8 cellular contexts compared by ENCODE assay signal in genomic region chr7:1532456-1533254, GRCh38. TPM values are rescaled to one million over a fixed set of nuclear protein-coding genes. Genes with fewer than 3 reads are reported as not detected.
DNase-seq lines count a peak whose midpoint lies in the region; ATAC-seq and TF ChIP-seq lines count a peak whose summit lies in the region.

No MANE protein-coding gene starts in this region.

- H3K4me1 ChIP-seq in vagina, result peaks cover 60% of the 10 kb centered on the region

- POLR2A ChIA-PET in RWPE1 (lab: Yijun Ruan, JAX; ENCODE audit: low non-redundant PET), result interaction anchor here (0.5 to 1.1 kb wide), 3 partner anchors 23 to 702 kb away, joined by 3 to 5 read pairs (median 5); partner anchors contain the start of gene TMEM184A

- H3K4me3 ChIP-seq in vagina, result peak overlapping the region; percentile 70 to 95

- no peaks in the 10 kb centered on the region for H3K9me3 Mint-ChIP-seq in activated naive CD4-positive, alpha-beta T cell treated with anti-CD3 and anti-CD28 coated beads, Interleukin-2, amount 50 U/mL, for 72 hours

- CTCF ChIA-PET in RWPE1 (lab: Yijun Ruan, JAX), result interaction anchor here (0.7 to 1.4 kb wide), 2 partner anchors 23 to 100 kb away, joined by 3 to 6 read pairs; partner anchors contain the start of gene TMEM184A

- no peak for TF ChIP-seq CTCF in RWPE1 (conservative IDR thresholded peaks at IDR 0.05; ENCODE audit: low read depth)
- TF ChIP-seq CTCF in vagina (IDR thresholded peaks at IDR 0.05), result no peak

- DNase-seq in GM19238 (ENCODE audit: insufficient read length, low spot score) (peak; percentile 55), RWPE1 (ENCODE audit: low spot score) (peak; percentile 89), Right ventricle myocardium inferior (ENCODE audit: missing footprints) (peak; percentile 91), posterior vena cava (ENCODE audit: low spot score) (peak; percentile 95), vagina (ENCODE audit: extremely low spot score in 2 of 2) (no peak)
- DNase-seq in activated naive CD4-positive, alpha-beta T cell treated with anti-CD3 and anti-CD28 coated beads, Interleukin-2, amount 50 U/mL, for 72 hours (ENCODE audit: low spot score in 2 of 2), result peak; percentile 53 to 77

- peak overlapping the region; percentile 86 to 92 for H3K27ac Mint-ChIP-seq in activated naive CD4-positive, alpha-beta T cell treated with anti-CD3 and anti-CD28 coated beads, Interleukin-2, amount 50 U/mL, for 72 hours

- H3K9me3 ChIP-seq in vagina, result no peaks in the 10 kb centered on the region

- no peaks in the 10 kb centered on the region for H3K36me3 ChIP-seq in vagina

- peaks cover 6 to 9% of the 10 kb centered on the region in 2 donors for H3K36me3 Mint-ChIP-seq in activated naive CD4-positive, alpha-beta T cell treated with anti-CD3 and anti-CD28 coated beads, Interleukin-2, amount 50 U/mL, for 72 hours

- peak overlapping the region; percentile 99 for H3K27ac ChIP-seq in RWPE1
- peak overlapping the region; percentile 99 for H3K27ac ChIP-seq in vagina

- TF ChIP-seq POLR2A in vagina (IDR thresholded peaks at IDR 0.05), result peak in 1 of 2 donors; percentile 62

- no peaks in the 10 kb centered on the region for H3K27me3 ChIP-seq in vagina

- ATAC-seq in activated naive CD4-positive, alpha-beta T cell treated with anti-CD3 and anti-CD28 coated beads, Interleukin-2, amount 50 U/mL, for 72 hours, result peak; percentile 68 to 69
- ATAC-seq in Right ventricle myocardium inferior (peak; percentile 46), GM19397 (IDR thresholded peaks at IDR 0.05; ENCODE audit: unreplicated experiment) (no peak), GM18511 (IDR thresholded peaks at IDR 0.05; ENCODE audit: unreplicated experiment) (no peak)

- intact Hi-C loops in Right ventricle myocardium inferior (cut with DNase I) (loop anchor here (2.0 kb wide), 1 partner anchor 28 kb away; the partner anchor contains the start of gene INTS1), posterior vena cava (cut with DNase I) (no loop called here), vagina (cut with DNase I) (loop anchor here (5.0 kb wide), 1 partner anchor 40 kb away; the partner anchor contains the start of gene PSMG3)

RNA-seq across cellular contexts. Expression of gene MAFK, which starts 2.2 kb away (rescaled TPM):
- 10 to 100 TPM; 34.1 to 37.3 TPM for total RNA-seq in activated naive CD4-positive, alpha-beta T cell treated with anti-CD3 and anti-CD28 coated beads, Interleukin-2, amount 50 U/mL, for 72 hours
- total RNA-seq in Right ventricle myocardium inferior (50.8 TPM), posterior vena cava (100 to 1,000 TPM in 1 of 2 donors, 10 to 100 TPM in 1; 49.4 to 138 TPM), vagina (30.0 TPM)

RNA-seq across cellular contexts. Expression of gene TMEM184A, which starts 23.4 kb away (rescaled TPM):
- total RNA-seq in activated naive CD4-positive, alpha-beta T cell treated with anti-CD3 and anti-CD28 coated beads, Interleukin-2, amount 50 U/mL, for 72 hours, result under 1 TPM; 0.12 to 0.73 TPM
- total RNA-seq in Right ventricle myocardium inferior (0.32 TPM), posterior vena cava (not detected), vagina (129 TPM)

RNA-seq across cellular contexts. Expression of gene INTS1, which starts 28.5 kb away (rescaled TPM):
- total RNA-seq in activated naive CD4-positive, alpha-beta T cell treated with anti-CD3 and anti-CD28 coated beads, Interleukin-2, amount 50 U/mL, for 72 hours, result 10 to 100 TPM; 84.6 to 85.0 TPM
- total RNA-seq in Right ventricle myocardium inferior, result 25.8 TPM
- total RNA-seq in posterior vena cava, result 10 to 100 TPM; 50.3 to 55.1 TPM
- total RNA-seq in vagina, result 67.3 TPM

RNA-seq across cellular contexts. Expression of gene PSMG3, which starts 37.2 kb away (rescaled TPM):
- total RNA-seq in activated naive CD4-positive, alpha-beta T cell treated with anti-CD3 and anti-CD28 coated beads, Interleukin-2, amount 50 U/mL, for 72 hours, result 10 to 100 TPM; 26.8 to 36.4 TPM
- total RNA-seq in Right ventricle myocardium inferior, result 13.3 TPM
- total RNA-seq in posterior vena cava, result 10 to 100 TPM; 13.9 to 19.0 TPM
- 49.6 TPM for total RNA-seq in vagina

Comparison
In these comparisons a context has a peak if more than half of its experiments do, and no peak if none do; other contexts are left out.
1. DNase-seq: peak in GM19238 (single experiment), RWPE1 (single experiment), activated naive CD4-positive, alpha-beta T cell treated with anti-CD3 and anti-CD28 coated beads, Interleukin-2, amount 50 U/mL, for 72 hours (2 of 2), Right ventricle myocardium inferior (single experiment) and posterior vena cava (single experiment); none in vagina (0 of 2).
2. ATAC-seq: peak in activated naive CD4-positive, alpha-beta T cell treated with anti-CD3 and anti-CD28 coated beads, Interleukin-2, amount 50 U/mL, for 72 hours (2 of 2) and Right ventricle myocardium inferior (single experiment); none in GM19397 (single experiment) and GM18511 (single experiment).
3. RNA of gene TMEM184A, which starts 23.4 kb away (total RNA-seq): 129 TPM in vagina (single experiment); 0.12 to 0.73 TPM in activated naive CD4-positive, alpha-beta T cell treated with anti-CD3 and anti-CD28 coated beads, Interleukin-2, amount 50 U/mL, for 72 hours, 0.32 TPM in Right ventricle myocardium inferior (single experiment) and not detected in posterior vena cava; every median in the first group is over 10 times any median in the second.
4. intact Hi-C loops: an anchor here in Right ventricle myocardium inferior (2.0 kb wide) and vagina (5.0 kb wide); none called in posterior vena cava.